8 cellular contexts compared by ENCODE assay signal in the genomic region with DNA sequence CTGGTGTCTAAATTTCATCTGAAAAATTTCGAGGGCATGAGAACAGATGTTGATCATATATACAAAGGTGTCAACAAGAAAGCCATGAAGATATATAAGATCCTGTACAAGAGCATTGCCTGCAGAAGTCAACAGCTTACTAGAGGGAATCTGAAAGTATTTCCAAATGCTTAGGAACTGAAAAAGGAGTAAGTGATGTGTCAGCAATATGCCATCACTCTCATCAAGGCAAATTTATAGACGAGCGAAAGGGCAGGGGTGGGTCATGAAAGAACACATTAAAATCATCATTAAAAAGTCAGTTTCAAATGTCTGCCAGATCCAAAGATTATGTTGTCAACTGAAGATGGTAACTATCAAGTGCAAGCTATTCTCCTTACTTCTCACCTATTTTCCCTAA.
"Had no signal": no experiment of that assay in that cellular context is flagged by ENCODE, and none has a peak within 500 bp of the region (broad histone marks: within the 10 kb centered on the region; RNA-seq: fewer than 3 reads in every experiment).

No MANE protein-coding gene starts in this region.

- H3K4me1 Mint-ChIP-seq: H9, IgD-negative memory B cell had no signal

- H3K4me3 ChIP-seq: GM23248 had no signal

- H2AFZ ChIP-seq: GM23248 had no signal

- H3K27ac Mint-ChIP-seq: H9, IgD-negative memory B cell had no signal

- FAIRE-seq: H54 had no signal

- H3K27me3 Mint-ChIP-seq: IgD-negative memory B cell had no signal

- DNase-seq: GM23248, GOT3, H9, HCEC 1CT, KG1 had no signal

- H3K27ac ChIP-seq: GM23248, HL-60 had no signal

- H3K9ac ChIP-seq: GM23248 had no signal

- H3K4me3 Mint-ChIP-seq: H9, IgD-negative memory B cell had no signal

- H3K36me3 Mint-ChIP-seq: IgD-negative memory B cell had no signal
